In genomic region chr1:157090196-157090647, GRCh38 we compare ENCODE assay signal across 1 cellular context.
TF ChIP-seq lines count a peak whose summit lies in the region.

No MANE protein-coding gene starts in this region.

TF ChIP-seq in K562, 482 proteins besides CTCF, POLR2A, EP300 and RAD21 (continued from another document and continues in another):
- TF ChIP-seq, protein P1, sequence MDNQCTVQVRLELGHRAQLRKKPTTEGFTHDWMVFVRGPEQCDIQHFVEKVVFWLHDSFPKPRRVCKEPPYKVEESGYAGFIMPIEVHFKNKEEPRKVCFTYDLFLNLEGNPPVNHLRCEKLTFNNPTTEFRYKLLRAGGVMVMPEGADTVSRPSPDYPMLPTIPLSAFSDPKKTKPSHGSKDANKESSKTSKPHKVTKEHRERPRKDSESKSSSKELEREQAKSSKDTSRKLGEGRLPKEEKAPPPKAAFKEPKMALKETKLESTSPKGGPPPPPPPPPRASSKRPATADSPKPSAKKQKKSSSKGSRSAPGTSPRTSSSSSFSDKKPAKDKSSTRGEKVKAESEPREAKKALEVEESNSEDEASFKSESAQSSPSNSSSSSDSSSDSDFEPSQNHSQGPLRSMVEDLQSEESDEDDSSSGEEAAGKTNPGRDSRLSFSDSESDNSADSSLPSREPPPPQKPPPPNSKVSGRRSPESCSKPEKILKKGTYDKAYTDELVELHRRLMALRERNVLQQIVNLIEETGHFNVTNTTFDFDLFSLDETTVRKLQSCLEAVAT (IDR thresholded peaks at IDR 0.05), result no peak
- TF ChIP-seq TAF7 (tag; IDR thresholded peaks at IDR 0.05) (no peak), POLR2AphosphoS2 (IDR thresholded peaks at IDR 0.05; ENCODE audit: low read length) (no peak), POLR2H (tag; IDR thresholded peaks at IDR 0.05; ENCODE audit: low read depth) (no peak), SMARCE1 (IDR thresholded peaks at IDR 0.05) (no peak), YY1 (IDR thresholded peaks at IDR 0.05; ENCODE audit: borderline replicate concordance in 1 of 3, control insufficient read depth in 1 of 3, extremely low read depth in 1 of 3, insufficient read depth in 3 of 3, insufficient read length in 1 of 3, insufficient replicate concordance in 2 of 3, low read depth in 1 of 3, low read length in 2 of 3) (no peak), ZNF263 (CRISPR knock-in tag; IDR thresholded peaks at IDR 0.05; ENCODE audit: borderline replicate concordance) (peak; percentile 35; the same call in 1 of the 2 replicates), ZNF518B (CRISPR knock-in tag; IDR thresholded peaks at IDR 0.05) (no peak), MEIS2 (IDR thresholded peaks at IDR 0.05; ENCODE audit: partially characterized antibody) (no peak), ZNF584 (CRISPR knock-in tag; IDR thresholded peaks at IDR 0.05; ENCODE audit: low read depth) (no peak), RB1 (IDR thresholded peaks at IDR 0.05; ENCODE audit: low read depth) (peak; percentile 43; the same call in 1 of the 2 replicates), FUS (optimal IDR thresholded peaks at IDR 0.05; ENCODE audit: low read depth, low read length) (no peak), SP2 (IDR thresholded peaks at IDR 0.05; ENCODE audit: extremely low read depth, low read depth, low read length, poor library complexity, severe bottlenecking) (no peak), RCOR1 (IDR thresholded peaks at IDR 0.05; ENCODE audit: borderline replicate concordance in 1 of 2, low read depth in 2 of 2, low read length in 2 of 2) (peak in 1 of 2 experiments; percentile 57; a peak in 2 of 4 replicates), SMC3 (conservative IDR thresholded peaks at IDR 0.05; ENCODE audit: insufficient read depth, low read depth, low read length) (peak; percentile 99), PCBP1 (IDR thresholded peaks at IDR 0.05; ENCODE audit: low read depth, low read length, poor library complexity, severe bottlenecking) (no peak), NFIC (IDR thresholded peaks at IDR 0.05) (0 out of 2 replicates have a peak, but pooled peaks have one; percentile 14), EGR1 (conservative IDR thresholded peaks at IDR 0.05) (no peak), ZNF75A (CRISPR knock-in tag; IDR thresholded peaks at IDR 0.05) (no peak), SP1 (CRISPR knock-in tag; IDR thresholded peaks at IDR 0.05) (no peak), CAMTA2 (CRISPR knock-in tag; conservative IDR thresholded peaks at IDR 0.05) (no peak), SIN3A (IDR thresholded peaks at IDR 0.05; ENCODE audit: borderline replicate concordance in 2 of 2, control insufficient read depth in 1 of 2, low read depth in 2 of 2, low read length in 2 of 2) (no peak), KHSRP (IDR thresholded peaks at IDR 0.05) (no peak), GABPB1 (CRISPR knock-in tag; IDR thresholded peaks at IDR 0.05) (no peak), ZNF12 (CRISPR knock-in tag; IDR thresholded peaks at IDR 0.05) (no peak), ZNF197 (CRISPR knock-in tag; IDR thresholded peaks at IDR 0.05; ENCODE audit: low read depth) (no peak), THAP7 (CRISPR knock-in tag; IDR thresholded peaks at IDR 0.05) (no peak), HEY1 (CRISPR knock-in tag; IDR thresholded peaks at IDR 0.05; ENCODE audit: borderline replicate concordance) (no peak), CHCHD3 (CRISPR knock-in tag; IDR thresholded peaks at IDR 0.05) (no peak), ZFPM2 (CRISPR knock-in tag; IDR thresholded peaks at IDR 0.05) (no peak), NELFE (IDR thresholded peaks at IDR 0.05; ENCODE audit: insufficient read depth, insufficient read length) (no peak), PURB (CRISPR knock-in tag; IDR thresholded peaks at IDR 0.05; ENCODE audit: low read depth) (no peak), PHTF2 (CRISPR knock-in tag; IDR thresholded peaks at IDR 0.05) (no peak), CREB3L1 (IDR thresholded peaks at IDR 0.05; ENCODE audit: borderline replicate concordance, low read depth) (0 out of 2 replicates have a peak, but pooled peaks have one; percentile 29), ZFP36 (IDR thresholded peaks at IDR 0.05; ENCODE audit: low read depth, low read length, partially characterized antibody) (no peak), DEAF1 (CRISPR knock-in tag; IDR thresholded peaks at IDR 0.05) (peak; percentile 98), ZHX1 (conservative IDR thresholded peaks at IDR 0.05; ENCODE audit: low read length) (0 out of 2 replicates have a peak, but pooled peaks have one; percentile 55), STAG1 (CRISPR knock-in tag; IDR thresholded peaks at IDR 0.05; ENCODE audit: borderline replicate concordance) (peak; percentile 80; the same call in 1 of the 2 replicates), CHD4 (IDR thresholded peaks at IDR 0.05; ENCODE audit: insufficient read depth, insufficient replicate concordance, low read depth, low read length, poor library complexity, severe bottlenecking) (no peak), ZNF3 (CRISPR knock-in tag; IDR thresholded peaks at IDR 0.05) (no peak), RBM22 (IDR thresholded peaks at IDR 0.05; ENCODE audit: low read depth, low read length, poor library complexity, severe bottlenecking) (no peak), PCBP2 (IDR thresholded peaks at IDR 0.05; ENCODE audit: low read depth, low read length, poor library complexity, severe bottlenecking) (no peak), TFAP4 (CRISPR knock-in tag; IDR thresholded peaks at IDR 0.05; ENCODE audit: borderline replicate concordance) (peak; percentile 23; the same call in 1 of the 2 replicates), NFATC3 (IDR thresholded peaks at IDR 0.05) (no peak)
- TF ChIP-seq, protein P2, sequence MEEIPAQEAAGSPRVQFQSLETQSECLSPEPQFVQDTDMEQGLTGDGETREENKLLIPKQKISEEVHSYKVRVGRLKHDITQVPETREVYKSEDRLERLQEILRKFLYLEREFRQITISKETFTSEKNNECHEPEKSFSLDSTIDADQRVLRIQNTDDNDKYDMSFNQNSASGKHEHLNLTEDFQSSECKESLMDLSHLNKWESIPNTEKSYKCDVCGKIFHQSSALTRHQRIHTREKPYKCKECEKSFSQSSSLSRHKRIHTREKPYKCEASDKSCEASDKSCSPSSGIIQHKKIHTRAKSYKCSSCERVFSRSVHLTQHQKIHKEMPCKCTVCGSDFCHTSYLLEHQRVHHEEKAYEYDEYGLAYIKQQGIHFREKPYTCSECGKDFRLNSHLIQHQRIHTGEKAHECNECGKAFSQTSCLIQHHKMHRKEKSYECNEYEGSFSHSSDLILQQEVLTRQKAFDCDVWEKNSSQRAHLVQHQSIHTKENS (CRISPR knock-in tag; IDR thresholded peaks at IDR 0.05), result no peak
- TF ChIP-seq, protein P3, sequence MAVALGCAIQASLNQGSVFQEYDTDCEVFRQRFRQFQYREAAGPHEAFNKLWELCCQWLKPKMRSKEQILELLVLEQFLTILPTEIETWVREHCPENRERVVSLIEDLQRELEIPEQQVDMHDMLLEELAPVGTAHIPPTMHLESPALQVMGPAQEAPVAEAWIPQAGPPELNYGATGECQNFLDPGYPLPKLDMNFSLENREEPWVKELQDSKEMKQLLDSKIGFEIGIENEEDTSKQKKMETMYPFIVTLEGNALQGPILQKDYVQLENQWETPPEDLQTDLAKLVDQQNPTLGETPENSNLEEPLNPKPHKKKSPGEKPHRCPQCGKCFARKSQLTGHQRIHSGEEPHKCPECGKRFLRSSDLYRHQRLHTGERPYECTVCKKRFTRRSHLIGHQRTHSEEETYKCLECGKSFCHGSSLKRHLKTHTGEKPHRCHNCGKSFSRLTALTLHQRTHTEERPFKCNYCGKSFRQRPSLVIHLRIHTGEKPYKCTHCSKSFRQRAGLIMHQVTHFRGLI (CRISPR knock-in tag; IDR thresholded peaks at IDR 0.05), result no peak
- TF ChIP-seq, protein P4, sequence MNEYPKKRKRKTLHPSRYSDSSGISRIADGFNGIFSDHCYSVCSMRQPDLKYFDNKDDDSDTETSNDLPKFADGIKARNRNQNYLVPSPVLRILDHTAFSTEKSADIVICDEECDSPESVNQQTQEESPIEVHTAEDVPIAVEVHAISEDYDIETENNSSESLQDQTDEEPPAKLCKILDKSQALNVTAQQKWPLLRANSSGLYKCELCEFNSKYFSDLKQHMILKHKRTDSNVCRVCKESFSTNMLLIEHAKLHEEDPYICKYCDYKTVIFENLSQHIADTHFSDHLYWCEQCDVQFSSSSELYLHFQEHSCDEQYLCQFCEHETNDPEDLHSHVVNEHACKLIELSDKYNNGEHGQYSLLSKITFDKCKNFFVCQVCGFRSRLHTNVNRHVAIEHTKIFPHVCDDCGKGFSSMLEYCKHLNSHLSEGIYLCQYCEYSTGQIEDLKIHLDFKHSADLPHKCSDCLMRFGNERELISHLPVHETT (CRISPR knock-in tag; conservative IDR thresholded peaks at IDR 0.05 in 1 of 2, IDR thresholded peaks at IDR 0.05 in 1 of 2), result no peak
